ENCODE assay signal across 8 cellular contexts in genomic region chr16:29811896-29812665, GRCh38. TPM values are rescaled to one million over a fixed set of nuclear protein-coding genes. Genes with fewer than 3 reads are reported as not detected.
DNase-seq lines count a peak whose midpoint lies in the region; ATAC-seq and TF ChIP-seq lines count a peak whose summit lies in the region.

TSS of gene PRRT2 (plus strand) at chr16:29812193. CDS start at chr16:29813055, 862 bp downstream.

- H3K4me3 ChIP-seq in BLaER1 treated with 17β-estradiol and CSF1 and Interleukin-3, amounts not matched to agents 10 nM and 100 nM: peak within 1 kb of the TSS; percentile 74 to 88 (median 81)
- peak within 1 kb of the TSS; percentile 37 to 50 for H3K4me3 ChIP-seq in left lung

- peak in 4 of 5 donors; percentile 30 to 58 (median 42) for DNase-seq in T-helper 1 cell
- DNase-seq in cerebellar nuclear complex (lab: John Stamatoyannopoulos, UW): peak; percentile 70 to 74
- peak in 1 of 2 donors; percentile 83 for DNase-seq in left lung
- peak; percentile 71 for DNase-seq in stimulated activated CD8-positive, alpha-beta memory T cell treated with anti-CD3 and anti-CD28 coated beads, Interleukin-4, amount 100 ng/mL, for 48 hours

- peak within 1 kb of the TSS; percentile 38 to 99 (median 96); a peak in 21 of 22 replicates for H3K9ac ChIP-seq in BLaER1 treated with 17β-estradiol and CSF1 and Interleukin-3, amounts not matched to agents 10 nM and 100 nM

- peak within 1 kb of the TSS; percentile 95 to 100 (median 100) for H3K4me2 ChIP-seq in BLaER1 treated with 17β-estradiol and CSF1 and Interleukin-3, amounts not matched to agents 10 nM and 100 nM

- peaks cover 0 to 11% (median 0%) of the 10 kb centered on the region in 11 experiments; a peak in 3 of 22 replicates for H3K27me3 ChIP-seq in BLaER1 treated with 17β-estradiol and CSF1 and Interleukin-3, amounts not matched to agents 10 nM and 100 nM
- peaks cover 0 to 20% of the 10 kb centered on the region in 2 donors for H3K27me3 ChIP-seq in left lung

- no peaks in the 10 kb centered on the region for H3K9me3 ChIP-seq in BLaER1 treated with 17β-estradiol and CSF1 and Interleukin-3, amounts not matched to agents 10 nM and 100 nM (replicated peaks in 1 of 11)
- no peaks in the 10 kb centered on the region for H3K9me3 ChIP-seq in left lung

- H4K20me1 ChIP-seq in BLaER1 treated with 17β-estradiol and CSF1 and Interleukin-3, amounts not matched to agents 10 nM and 100 nM: peaks cover 24 to 44% (median 37%) of the 10 kb centered on the region in 11 experiments; a peak in 21 of 22 replicates

- no peak for TF ChIP-seq CTCF in left lung (IDR thresholded peaks at IDR 0.05)

- ATAC-seq in left lung (no peak), HG02973 (IDR thresholded peaks at IDR 0.05; ENCODE audit: unreplicated experiment) (no peak), GM19324 (IDR thresholded peaks at IDR 0.05; ENCODE audit: low FRiP score, unreplicated experiment) (no peak)

- H3K4me1 ChIP-seq in BLaER1 treated with 17β-estradiol and CSF1 and Interleukin-3, amounts not matched to agents 10 nM and 100 nM: peaks cover 65 to 72% (median 69%) of the 10 kb centered on the region in 10 experiments
- H3K4me1 ChIP-seq in left lung: peaks cover 36 to 81% of the 10 kb centered on the region in 2 donors

- no peaks in the 10 kb centered on the region for H3K9me3 Mint-ChIP-seq in IgD-negative memory B cell

- H3K27ac ChIP-seq in BLaER1 treated with 17β-estradiol and CSF1 and Interleukin-3, amounts not matched to agents 10 nM and 100 nM: peak within 1 kb of the TSS in 9 of 11 experiments; percentile 27 to 98 (median 88); a peak in 18 of 22 replicates
- H3K27ac ChIP-seq in left lung: peak within 1 kb of the TSS; percentile 66 to 81

- peaks cover 17 to 41% (median 31%) of the 10 kb centered on the region in 3 donors for H3K4me1 Mint-ChIP-seq in IgD-negative memory B cell

- H3K27me3 Mint-ChIP-seq in IgD-negative memory B cell: peaks cover 3% of the 10 kb centered on the region

- peaks cover 4% of the 10 kb centered on the region for H3K36me3 Mint-ChIP-seq in IgD-negative memory B cell

- peaks cover 11 to 35% (median 25%) of the 10 kb centered on the region in 11 experiments; a peak in 20 of 22 replicates for H3K36me3 ChIP-seq in BLaER1 treated with 17β-estradiol and CSF1 and Interleukin-3, amounts not matched to agents 10 nM and 100 nM
- H3K36me3 ChIP-seq in left lung: peaks cover 0 to 22% of the 10 kb centered on the region in 2 donors

- peak within 1 kb of the TSS; percentile 78 to 94 (median 84) for H3K4me3 Mint-ChIP-seq in IgD-negative memory B cell

- peak within 1 kb of the TSS; percentile 71 to 93 (median 92) for H3K27ac Mint-ChIP-seq in IgD-negative memory B cell

- intact Hi-C loops in left lung (cut with DNase I): no loop called here

RNA-seq across cellular contexts. Expression of gene PRRT2, which starts in this region (rescaled TPM):
- polyA plus RNA-seq in IgD-negative memory B cell: not detected
- total RNA-seq in left lung: 1 to 10 TPM in 1 of 2 donors, under 1 TPM in 1; 0.94 to 3.1 TPM
